Comparison of ENCODE assay signal across 8 cellular contexts in the genomic region with DNA sequence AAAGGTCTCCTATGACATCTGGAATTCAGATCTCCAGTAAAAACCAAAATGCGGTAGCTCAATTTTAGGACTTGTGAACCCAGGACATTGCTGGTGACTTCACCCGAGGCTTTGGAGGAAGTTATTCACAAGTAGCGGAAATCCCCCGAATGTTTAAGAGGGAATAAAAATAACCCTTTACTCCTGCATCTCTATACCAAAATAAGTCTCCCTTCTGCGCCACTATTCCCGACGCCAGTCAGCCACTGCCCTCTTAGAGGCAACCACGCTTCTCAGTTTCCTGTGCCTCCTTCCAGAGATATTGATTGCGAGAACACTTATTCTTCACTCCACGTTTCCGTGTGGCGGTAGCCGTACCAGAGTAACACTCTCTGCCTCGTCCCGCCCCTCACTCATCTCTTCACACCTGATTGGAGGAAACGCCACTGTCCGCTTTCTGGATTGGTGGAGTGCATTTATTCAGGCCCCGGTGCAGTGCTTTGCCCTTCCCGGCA. TPM values are rescaled to one million over a fixed set of nuclear protein-coding genes. Genes with fewer than 3 reads are reported as not detected.
A peak's percentile ranks its signal among the peaks of the same experiment; 100 is the strongest.
DNase-seq lines count a peak whose midpoint lies in the region; ATAC-seq and TF ChIP-seq lines count a peak whose summit lies in the region.

No MANE protein-coding gene starts in this region.

- intact Hi-C loops in left lung (cut with DNase I) (no loop called here), Calu3 (cut with micrococcal nuclease; ENCODE audit: unreplicated experiment) (no loop called here)

- DNase-seq in GDM1 (lab: John Stamatoyannopoulos, UW), result peak; percentile 68
- peak; percentile 79 for DNase-seq in NOMO-1 treated with DMSO at 0.1 percent for 48 hours (lab: John Stamatoyannopoulos, UW; ENCODE audit: unreplicated experiment)
- peak in 1 of 2 donors; percentile 55 for DNase-seq in left lung
- peak; percentile 1 to 57 (median 18) for DNase-seq in stimulated activated naive CD4-positive, alpha-beta T cell (lab: John Stamatoyannopoulos, UW)
- DNase-seq in Calu3, result no peak
- no peak for DNase-seq in epidermal melanocyte (ENCODE audit: insufficient read length, low spot score)

- peaks cover 0 to 10% of the 10 kb centered on the region in 2 donors for H3K36me3 ChIP-seq in left lung

- no peaks in the 10 kb centered on the region for H3K27me3 ChIP-seq in left lung

- peak overlapping the region in 1 of 2 donors; percentile 41 for H3K27ac ChIP-seq in left lung

- H3K4me3 Mint-ChIP-seq in activated T-helper 17 cell treated with anti-CD3 and anti-CD28 coated beads, Interleukin-2, amount 50 U/mL, for 72 hours, result peak overlapping the region; percentile 76
- no peak overlapping the region for H3K4me3 Mint-ChIP-seq in Calu3 (ENCODE audit: low read depth, unreplicated experiment)

- H3K4me3 ChIP-seq in left lung, result peak overlapping the region in 1 of 2 donors; percentile 2

- H3K27ac Mint-ChIP-seq in activated T-helper 17 cell treated with anti-CD3 and anti-CD28 coated beads, Interleukin-2, amount 50 U/mL, for 72 hours, result peak overlapping the region; percentile 70
- H3K27ac Mint-ChIP-seq in Calu3 (ENCODE audit: unreplicated experiment), result no peak overlapping the region

- peaks cover 6% of the 10 kb centered on the region for H3K9me3 Mint-ChIP-seq in activated T-helper 17 cell treated with anti-CD3 and anti-CD28 coated beads, Interleukin-2, amount 50 U/mL, for 72 hours
- peaks cover 4% of the 10 kb centered on the region for H3K9me3 Mint-ChIP-seq in Calu3 (ENCODE audit: low read depth, unreplicated experiment)

- H3K9me3 ChIP-seq in left lung, result peaks cover 0 to 12% of the 10 kb centered on the region in 2 donors

- CTCF ChIA-PET in Calu3 (lab: Charles Lee), result no interaction called here

- TF ChIP-seq CTCF in left lung (IDR thresholded peaks at IDR 0.05) (no peak), Calu3 (IDR thresholded peaks at IDR 0.05; ENCODE audit: unreplicated experiment) (no peak)

- no peaks in the 10 kb centered on the region for H3K36me3 Mint-ChIP-seq in activated T-helper 17 cell treated with anti-CD3 and anti-CD28 coated beads, Interleukin-2, amount 50 U/mL, for 72 hours (ENCODE audit: low read depth)
- peaks cover 5% of the 10 kb centered on the region for H3K36me3 Mint-ChIP-seq in Calu3 (ENCODE audit: insufficient read depth, unreplicated experiment)

- peaks cover 17% of the 10 kb centered on the region for H3K27me3 Mint-ChIP-seq in activated T-helper 17 cell treated with anti-CD3 and anti-CD28 coated beads, Interleukin-2, amount 50 U/mL, for 72 hours
- no peaks in the 10 kb centered on the region for H3K27me3 Mint-ChIP-seq in Calu3 (ENCODE audit: unreplicated experiment)

- peaks cover 11% of the 10 kb centered on the region for H3K4me1 Mint-ChIP-seq in activated T-helper 17 cell treated with anti-CD3 and anti-CD28 coated beads, Interleukin-2, amount 50 U/mL, for 72 hours
- H3K4me1 Mint-ChIP-seq in Calu3 (ENCODE audit: low read depth, unreplicated experiment), result no peaks in the 10 kb centered on the region

- peaks cover 0 to 42% of the 10 kb centered on the region in 2 donors for H3K4me1 ChIP-seq in left lung

- no TSS peak for BruUV-seq in Calu3 (replicated peaks; lab: Mats Ljungman, UMichigan)

- ATAC-seq in GM21619 (IDR thresholded peaks at IDR 0.05; ENCODE audit: unreplicated experiment), result peak; percentile 92
- peak; percentile 96 for ATAC-seq in activated T-helper 17 cell treated with anti-CD3 and anti-CD28 coated beads, Interleukin-2, amount 50 U/mL, for 72 hours (replicated peaks)
- ATAC-seq in left lung, result peak; percentile 85

RNA-seq across cellular contexts. Expression of gene EMP2, which starts 27.4 kb away (rescaled TPM):
- under 1 TPM; 0.15 to 0.16 TPM for total RNA-seq in activated T-helper 17 cell treated with anti-CD3 and anti-CD28 coated beads, Interleukin-2, amount 50 U/mL, for 72 hours
- total RNA-seq in left lung (100 to 1,000 TPM; 263 to 487 TPM), Calu3 (2022) (65.9 and 73.9 TPM in 2 replicates)

Comparison
In these comparisons a context has a peak if more than half of its experiments do, and no peak if none do; other contexts are left out.
1. DNase-seq: peak in GDM1 (single experiment), NOMO-1 treated with DMSO at 0.1 percent for 48 hours (single experiment) and stimulated activated naive CD4-positive, alpha-beta T cell (6 of 6); none in Calu3 (single experiment) and epidermal melanocyte (single experiment).
2. RNA of gene EMP2, which starts 27.4 kb away (total RNA-seq): 263 to 487 TPM in left lung and 65.9 to 73.9 TPM in Calu3; 0.15 to 0.16 TPM in activated T-helper 17 cell treated with anti-CD3 and anti-CD28 coated beads, Interleukin-2, amount 50 U/mL, for 72 hours; every median in the first group is over 10 times any median in the second.
3. Peak in every context shown above with its lines, with median percentiles within 50 percentile points of each other: ATAC-seq.